Comparison of ENCODE assay signal across 17 cellular contexts in the genomic region with DNA sequence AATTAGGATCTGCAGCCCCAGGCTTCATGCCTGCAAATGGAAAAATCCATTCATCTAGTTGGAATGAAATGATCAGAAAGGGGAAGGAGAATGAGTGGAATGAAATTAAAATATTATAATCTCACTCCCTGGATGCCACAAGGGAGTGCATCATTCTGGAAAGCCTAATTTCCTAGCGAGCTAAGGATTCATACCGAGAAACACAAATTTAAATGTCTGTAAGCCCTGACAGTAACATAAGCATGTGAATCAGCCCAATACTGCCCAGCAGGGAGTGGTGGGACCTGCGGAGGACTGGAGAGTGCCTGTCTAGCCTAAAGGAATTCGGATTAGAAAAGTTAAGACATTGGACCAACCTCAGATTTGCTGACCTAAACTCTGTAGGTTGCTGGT. TPM values are rescaled to one million over a fixed set of nuclear protein-coding genes. Genes with fewer than 3 reads are reported as not detected.
DNase-seq lines count a peak whose midpoint lies in the region; ATAC-seq and TF ChIP-seq lines count a peak whose summit lies in the region.
"Had no signal": no experiment of that assay in that cellular context is flagged by ENCODE, and none has a peak within 500 bp of the region (broad histone marks: within the 10 kb centered on the region; RNA-seq: fewer than 3 reads in every experiment).

No MANE protein-coding gene starts in this region.

- peak overlapping the region; percentile 65 for H3K27ac Mint-ChIP-seq in activated T-cell treated with anti-CD3 and anti-CD28 coated beads, Interleukin-2, amount 50 U/mL, for 72 hours

- H3K4me1 Mint-ChIP-seq in activated T-cell treated with anti-CD3 and anti-CD28 coated beads, Interleukin-2, amount 50 U/mL, for 72 hours (ENCODE audit: low read depth): peaks cover 38% of the 10 kb centered on the region

- peaks cover 3% of the 10 kb centered on the region for H3K4me1 ChIP-seq in osteoblast (ENCODE audit: insufficient read depth, low read length)
- H3K4me1 ChIP-seq: colonic mucosa, transverse colon had no signal

- H3K4me3 Mint-ChIP-seq in activated T-cell treated with anti-CD3 and anti-CD28 coated beads, Interleukin-2, amount 50 U/mL, for 72 hours: no peak overlapping the region
- H3K4me3 Mint-ChIP-seq: T-helper 2 cell treated with Interferon-gamma antibody and Interleukin-4, amounts not matched to agents 5 μg/mL and 100 μg/mL, for 36 hours had no signal

- peaks cover 4 to 6% of the 10 kb centered on the region in 2 donors for H3K9me3 Mint-ChIP-seq in activated T-cell treated with anti-CD3 and anti-CD28 coated beads, Interleukin-2, amount 50 U/mL, for 72 hours

- H3K36me3 ChIP-seq in osteoblast (ENCODE audit: insufficient read depth, low read length): peaks cover 15% of the 10 kb centered on the region
- H3K36me3 ChIP-seq: colonic mucosa had no signal

- TF ChIP-seq CTCF in osteoblast (IDR thresholded peaks at IDR 0.05; ENCODE audit: extremely low read depth, low read depth, low read length): no peak

- no peak overlapping the region for H3K4me3 ChIP-seq in osteoblast (ENCODE audit: insufficient read depth, low read length)
- H3K4me3 ChIP-seq: colonic mucosa, transverse colon had no signal

- no peak overlapping the region for H2AFZ ChIP-seq in osteoblast (ENCODE audit: low read length)

- no peaks in the 10 kb centered on the region for H3K79me2 ChIP-seq in osteoblast (ENCODE audit: insufficient read depth, low read length)

- no peaks in the 10 kb centered on the region for H3K27me3 Mint-ChIP-seq in activated T-cell treated with anti-CD3 and anti-CD28 coated beads, Interleukin-2, amount 50 U/mL, for 72 hours (ENCODE audit: low read depth)

- no peak overlapping the region for H3K4me2 ChIP-seq in osteoblast (ENCODE audit: insufficient read depth, low read length)

- no peaks in the 10 kb centered on the region for H4K20me1 ChIP-seq in osteoblast (ENCODE audit: insufficient read depth, low read length)

- ATAC-seq in activated T-cell treated with anti-CD3 and anti-CD28 coated beads, Interleukin-2, amount 50 U/mL, for 72 hours (replicated peaks in 1 of 2): no peak
- ATAC-seq: esophagus mucosa had no signal

- no peak for DNase-seq in activated T-cell treated with anti-CD3 and anti-CD28 coated beads, Interleukin-2, amount 50 U/mL, for 72 hours
- no peak for DNase-seq in activated T-cell treated with anti-CD3 and anti-CD28 coated beads, Interleukin-2, amount 50 U/mL, for 1 hour
- DNase-seq in M059J (ENCODE audit: low read depth) (peak; percentile 12), hepatic stellate cell (ENCODE audit: low spot score) (peak; percentile 14), stromal cell of bone marrow (ENCODE audit: low read depth) (peak; percentile 45), amygdala (lab: John Stamatoyannopoulos, UW) (no peak), germinal center (ENCODE audit: low spot score) (no peak), osteoblast (ENCODE audit: insufficient read length, low spot score, missing footprints) (no peak)
- DNase-seq: ACHN; colonic mucosa; Karpas-422; NCI-H526; stimulated activated CD4-positive, alpha-beta T cell treated with anti-CD3 and anti-CD28 coated beads, Interleukin-12 subunit alpha, Interleukin-12 subunit beta, amount 100 ng/mL, for 4 hours; transverse colon had no signal

- no peak overlapping the region for H3K27ac ChIP-seq in osteoblast (ENCODE audit: low read depth, low read length)
- H3K27ac ChIP-seq: colonic mucosa, RWPE1, transverse colon had no signal

- H3K36me3 Mint-ChIP-seq in activated T-cell treated with anti-CD3 and anti-CD28 coated beads, Interleukin-2, amount 50 U/mL, for 72 hours (ENCODE audit: insufficient read depth in 2 of 2): peaks cover 22 to 51% of the 10 kb centered on the region in 2 donors

- H3K9me3 ChIP-seq in osteoblast (ENCODE audit: low read depth, low read length): no peaks in the 10 kb centered on the region
- H3K9me3 ChIP-seq: colonic mucosa, transverse colon had no signal

- H3K27me3 ChIP-seq in osteoblast (ENCODE audit: insufficient read depth, low read length): no peaks in the 10 kb centered on the region
- H3K27me3 ChIP-seq: colonic mucosa, transverse colon had no signal

RNA-seq across cellular contexts. Expression of a gene that starts 38.3 kb away (rescaled TPM):
- 100 to 1,000 TPM; 103 to 151 TPM for total RNA-seq in activated T-cell treated with anti-CD3 and anti-CD28 coated beads, Interleukin-2, amount 50 U/mL, for 72 hours
- 11.1 and 11.9 TPM in 2 replicates for total RNA-seq in M059J (2014; rRNA removed; shearing (Covaris generic))
- 1.8 and 3.5 TPM in 2 replicates for total RNA-seq in osteoblast

RNA-seq across cellular contexts. Expression of a gene that starts 48.8 kb away (rescaled TPM):
- total RNA-seq in activated T-cell treated with anti-CD3 and anti-CD28 coated beads, Interleukin-2, amount 50 U/mL, for 72 hours: 10 to 100 TPM; 54.1 to 68.7 TPM
- total RNA-seq in M059J (2014; rRNA removed; shearing (Covaris generic)): 39.6 and 45.0 TPM in 2 replicates
- 29.2 and 31.8 TPM in 2 replicates for total RNA-seq in osteoblast

RNA-seq across cellular contexts. Expression of a gene that starts 50.8 kb away (rescaled TPM):
- total RNA-seq in activated T-cell treated with anti-CD3 and anti-CD28 coated beads, Interleukin-2, amount 50 U/mL, for 72 hours: 10 to 100 TPM; 13.0 to 17.8 TPM
- total RNA-seq in M059J (2014; rRNA removed; shearing (Covaris generic)): 3.7 and 8.3 TPM in 2 replicates
- total RNA-seq in osteoblast: 7.2 and 7.4 TPM in 2 replicates

Comparison
In these comparisons a context has a peak if more than half of its experiments do, and no peak if none do; other contexts are left out.
1. DNase-seq: peak in M059J (single experiment), hepatic stellate cell (single experiment) and stromal cell of bone marrow (single experiment); none in activated T-cell treated with anti-CD3 and anti-CD28 coated beads, Interleukin-2, amount 50 U/mL, for 72 hours (0 of 2), activated T-cell treated with anti-CD3 and anti-CD28 coated beads, Interleukin-2, amount 50 U/mL, for 1 hour (single experiment), amygdala (0 of 56), germinal center (single experiment) and osteoblast (single experiment).